ENCODE assay signal across 17 cellular contexts in the genomic region with DNA sequence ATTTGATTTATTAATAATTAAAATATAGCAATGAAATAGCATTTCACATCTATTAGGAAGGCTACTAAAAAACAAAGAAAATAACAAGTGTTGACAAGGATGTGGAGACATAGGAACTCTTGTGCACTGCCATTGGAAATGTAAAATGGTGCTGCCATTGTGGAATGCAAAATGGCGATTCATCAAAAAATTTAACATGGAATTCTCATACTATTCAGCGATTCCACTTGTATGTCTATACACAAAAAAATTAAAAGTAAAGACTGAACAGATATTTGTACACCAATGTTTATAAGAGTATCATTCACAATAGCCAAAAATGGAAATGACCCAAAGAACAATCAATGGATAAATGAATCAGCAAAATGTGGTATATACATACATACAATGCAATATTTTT.
"Had no signal": no experiment of that assay in that cellular context is flagged by ENCODE, and none has a peak within 500 bp of the region (broad histone marks: within the 10 kb centered on the region; RNA-seq: fewer than 3 reads in every experiment).

No MANE protein-coding gene starts in this region.

- ATAC-seq: esophagus mucosa; gastrocnemius medialis; stimulated activated naive CD8-positive, alpha-beta T cell treated with anti-CD3 and anti-CD28 coated beads, Interleukin-15, Interleukin-2, amounts not matched to agents 100 U/mL and 50 U/mL, for 24 hours had no signal

- H3K4me3 Mint-ChIP-seq: activated T-helper 1 cell treated with anti-CD3 and anti-CD28 coated beads, Interleukin-12 subunit alpha, Interleukin-12 subunit beta, Interleukin-2, Interleukin-4 antibody, amounts not matched to agents 30 ng/mL and 10 ng/mL and 1 ng/mL, durations not matched to agents 14 hours and 24 hours and 36 hours had no signal

- H3K9me3 Mint-ChIP-seq: activated T-helper 1 cell treated with anti-CD3 and anti-CD28 coated beads, Interleukin-12 subunit alpha, Interleukin-12 subunit beta, Interleukin-2, Interleukin-4 antibody, amounts not matched to agents 30 ng/mL and 10 ng/mL and 1 ng/mL, durations not matched to agents 14 hours and 24 hours and 36 hours had no signal

- DNase-seq: activated CD4-positive, CD25-positive, alpha-beta regulatory T cell treated with anti-CD3 and anti-CD28 coated beads, Interleukin-2, amount 50 U/mL, for 72 hours; activated CD8-positive, alpha-beta memory T cell treated with anti-CD3 and anti-CD28 coated beads, Interleukin-2, amount 50 U/mL, for 4 hours; aorta; brain microvascular endothelial cell; central memory CD4-positive, alpha-beta T cell; cortex of kidney; gastrocnemius medialis; head of caudate nucleus; kidney glomerular epithelial cell; left ventricle myocardium inferior; mammary epithelial cell; stimulated activated CD4-positive, alpha-beta T cell treated with anti-CD3 and anti-CD28 coated beads, Interleukin-2, amount 100 ng/mL, for 24 hours; stimulated activated naive CD8-positive, alpha-beta T cell treated with anti-CD3 and anti-CD28 coated beads, Interleukin-15, Interleukin-2, amounts not matched to agents 100 U/mL and 50 U/mL, for 24 hours; substantia nigra; tibial artery had no signal
